ENCODE assay signal across 1 cellular context in genomic region chr1:84283381-84283780, GRCh38.
TF ChIP-seq lines count a peak whose summit lies in the region.

No MANE protein-coding gene starts in this region.

TF ChIP-seq in K562, 482 proteins besides CTCF, POLR2A, EP300 and RAD21 (continued from another document):
- TF ChIP-seq CEBPB (tag; IDR thresholded peaks at IDR 0.05): peak; percentile 42
- no peak for TF ChIP-seq TCF7L2 (IDR thresholded peaks at IDR 0.05; ENCODE audit: low read depth, low read length)
- peak; percentile 57 for TF ChIP-seq SMAD4 (CRISPR knock-in tag; conservative IDR thresholded peaks at IDR 0.05)
- TF ChIP-seq MCM3 (IDR thresholded peaks at IDR 0.05): 0 out of 2 replicates have a peak, but pooled peaks have one; percentile 33
- peak; percentile 36; the same call in 1 of the 2 replicates for TF ChIP-seq SMARCA4 (IDR thresholded peaks at IDR 0.05)
- peak; percentile 84; the same call in 1 of the 2 replicates for TF ChIP-seq SOX6 (IDR thresholded peaks at IDR 0.05)
- TF ChIP-seq, protein P1, sequence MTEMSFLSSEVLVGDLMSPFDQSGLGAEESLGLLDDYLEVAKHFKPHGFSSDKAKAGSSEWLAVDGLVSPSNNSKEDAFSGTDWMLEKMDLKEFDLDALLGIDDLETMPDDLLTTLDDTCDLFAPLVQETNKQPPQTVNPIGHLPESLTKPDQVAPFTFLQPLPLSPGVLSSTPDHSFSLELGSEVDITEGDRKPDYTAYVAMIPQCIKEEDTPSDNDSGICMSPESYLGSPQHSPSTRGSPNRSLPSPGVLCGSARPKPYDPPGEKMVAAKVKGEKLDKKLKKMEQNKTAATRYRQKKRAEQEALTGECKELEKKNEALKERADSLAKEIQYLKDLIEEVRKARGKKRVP (CRISPR knock-in tag; IDR thresholded peaks at IDR 0.05): peak; percentile 68; the same call in 1 of the 2 replicates
- TF ChIP-seq CEBPG (CRISPR knock-in tag; IDR thresholded peaks at IDR 0.05): no peak
- peak; percentile 51 to 90 for TF ChIP-seq CEBPG (tag; conservative IDR thresholded peaks at IDR 0.05 in 1 of 2, IDR thresholded peaks at IDR 0.05 in 1 of 2)
- 0 out of 2 replicates have a peak, but pooled peaks have one; percentile 15 for TF ChIP-seq OTX1 (CRISPR knock-in tag; IDR thresholded peaks at IDR 0.05)
- TF ChIP-seq FOSL1 (tag; conservative IDR thresholded peaks at IDR 0.05): 0 out of 2 replicates have a peak, but pooled peaks have one; percentile 24
- TF ChIP-seq, protein P2, sequence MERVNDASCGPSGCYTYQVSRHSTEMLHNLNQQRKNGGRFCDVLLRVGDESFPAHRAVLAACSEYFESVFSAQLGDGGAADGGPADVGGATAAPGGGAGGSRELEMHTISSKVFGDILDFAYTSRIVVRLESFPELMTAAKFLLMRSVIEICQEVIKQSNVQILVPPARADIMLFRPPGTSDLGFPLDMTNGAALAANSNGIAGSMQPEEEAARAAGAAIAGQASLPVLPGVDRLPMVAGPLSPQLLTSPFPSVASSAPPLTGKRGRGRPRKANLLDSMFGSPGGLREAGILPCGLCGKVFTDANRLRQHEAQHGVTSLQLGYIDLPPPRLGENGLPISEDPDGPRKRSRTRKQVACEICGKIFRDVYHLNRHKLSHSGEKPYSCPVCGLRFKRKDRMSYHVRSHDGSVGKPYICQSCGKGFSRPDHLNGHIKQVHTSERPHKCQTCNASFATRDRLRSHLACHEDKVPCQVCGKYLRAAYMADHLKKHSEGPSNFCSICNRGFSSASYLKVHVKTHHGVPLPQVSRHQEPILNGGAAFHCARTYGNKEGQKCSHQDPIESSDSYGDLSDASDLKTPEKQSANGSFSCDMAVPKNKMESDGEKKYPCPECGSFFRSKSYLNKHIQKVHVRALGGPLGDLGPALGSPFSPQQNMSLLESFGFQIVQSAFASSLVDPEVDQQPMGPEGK (CRISPR knock-in tag; IDR thresholded peaks at IDR 0.05; ENCODE audit: borderline replicate concordance): no peak
- TF ChIP-seq ATF3 (IDR thresholded peaks at IDR 0.05): peak; percentile 62; the same call in 1 of the 2 replicates
- TF ChIP-seq ATF3 (CRISPR knock-in tag; conservative IDR thresholded peaks at IDR 0.05): no peak
